ENCODE assay signal across 7 cellular contexts in genomic region chr22:38984782-38985757, GRCh38. TPM values are rescaled to one million over a fixed set of nuclear protein-coding genes. Genes with fewer than 3 reads are reported as not detected.
A peak's percentile ranks its signal among the peaks of the same experiment; 100 is the strongest.
DNase-seq lines count a peak whose midpoint lies in the region; ATAC-seq and TF ChIP-seq lines count a peak whose summit lies in the region.
"Not testable (repeated sequence)": the region's sequence is repeated elsewhere in the genome, so short reads cannot be mapped to it uniquely, and the experiment has no call there.

No MANE protein-coding gene starts in this region.

- H3K27me3 Mint-ChIP-seq in activated T-cell treated with anti-CD3 and anti-CD28 coated beads, Interleukin-2, amount 50 U/mL, for 24 hours: not testable (repeated sequence)

- H3K4me1 ChIP-seq in HUES64 (ENCODE audit: insufficient read depth, low read length): peaks cover 10% of the 10 kb centered on the region; the same call in 1 of the 2 replicates
- peaks cover 22% of the 10 kb centered on the region for H3K4me1 ChIP-seq in RWPE2 (ENCODE audit: insufficient read depth, poor library complexity, severe bottlenecking)
- not testable (repeated sequence) for H3K4me1 ChIP-seq in esophagus (ENCODE audit: control insufficient read depth in 2 of 2, insufficient read depth in 2 of 2, low read length in 1 of 2)

- not testable (repeated sequence) for H3K9ac ChIP-seq in HUES64 (ENCODE audit: low read depth, low read length)

- H3K4me3 Mint-ChIP-seq in activated T-cell treated with anti-CD3 and anti-CD28 coated beads, Interleukin-2, amount 50 U/mL, for 24 hours: peak overlapping the region; percentile 0

- H3K4me1 Mint-ChIP-seq in activated T-cell treated with anti-CD3 and anti-CD28 coated beads, Interleukin-2, amount 50 U/mL, for 24 hours (ENCODE audit: low read depth): peaks cover 81% of the 10 kb centered on the region

- H3K27ac ChIP-seq in HUES64 (ENCODE audit: low read depth, low read length) (0 out of 2 replicates have a peak overlapping the region, but pooled peaks have one; percentile 35), RWPE2 (ENCODE audit: poor library complexity, severe bottlenecking) (peak overlapping the region; percentile 26), esophagus (ENCODE audit: low read depth in 2 of 2, low read length in 1 of 2) (peak overlapping the region; percentile 73 to 80)

- ATAC-seq in GM18868 (IDR thresholded peaks at IDR 0.05; ENCODE audit: unreplicated experiment) (peak; percentile 66), HG02759 (IDR thresholded peaks at IDR 0.05; ENCODE audit: unreplicated experiment) (peak; percentile 73), RWPE2 (ENCODE audit: low read depth) (peak; percentile 74)

- TF ChIP-seq CTCF in RWPE2 (IDR thresholded peaks at IDR 0.05; ENCODE audit: poor library complexity, severe bottlenecking): not testable (repeated sequence)

- peak; percentile 93 for DNase-seq in RWPE2 (ENCODE audit: low spot score)
- peak; percentile 82 for DNase-seq in activated T-cell treated with anti-CD3 and anti-CD28 coated beads, Interleukin-2, amount 50 U/mL, for 24 hours
- peak; percentile 48 to 62 for DNase-seq in stimulated activated CD4-positive, alpha-beta T cell treated with anti-CD3 and anti-CD28 coated beads, Interleukin-15, amount 100 ng/mL, for 1 hour (ENCODE audit: low read depth in 1 of 2, low spot score in 1 of 2)

- not testable (repeated sequence) for H3K9me3 Mint-ChIP-seq in activated T-cell treated with anti-CD3 and anti-CD28 coated beads, Interleukin-2, amount 50 U/mL, for 24 hours

- H3K27me3 ChIP-seq in HUES64 (ENCODE audit: insufficient read depth, low read length); RWPE2 (ENCODE audit: insufficient read depth, poor library complexity, severe bottlenecking); esophagus (ENCODE audit: control insufficient read depth in 1 of 2, insufficient read depth in 2 of 2, low read length in 2 of 2): not testable (repeated sequence)

- H3K36me3 Mint-ChIP-seq in activated T-cell treated with anti-CD3 and anti-CD28 coated beads, Interleukin-2, amount 50 U/mL, for 24 hours (ENCODE audit: low read depth): not testable (repeated sequence)

- H3K36me3 ChIP-seq in HUES64 (ENCODE audit: insufficient read depth, low read length); RWPE2 (ENCODE audit: low read depth); esophagus (ENCODE audit: control insufficient read depth in 2 of 2, insufficient read depth in 2 of 2, low read length in 1 of 2): not testable (repeated sequence)

- H3K9me3 ChIP-seq in HUES64 (ENCODE audit: insufficient read depth, low read depth, low read length); RWPE2 (ENCODE audit: severe bottlenecking); esophagus (ENCODE audit: control insufficient read depth in 2 of 2, insufficient read depth in 1 of 2, low read depth in 1 of 2, low read length in 1 of 2): not testable (repeated sequence)

- not testable (repeated sequence) for H3K4me3 ChIP-seq in HUES64 (ENCODE audit: low read length); RWPE2 (ENCODE audit: severe bottlenecking); esophagus (ENCODE audit: low read depth in 1 of 2, low read length in 2 of 2)

- H3K27ac Mint-ChIP-seq in activated T-cell treated with anti-CD3 and anti-CD28 coated beads, Interleukin-2, amount 50 U/mL, for 24 hours: peak overlapping the region; percentile 86

- 88% methylated on average over 8 of the region's 9 CpGs for WGBS in HUES64
- WGBS in esophagus, 2 donors: 33 to 37% methylated on average over 8 to 9 of the region's 9 CpGs

RNA-seq across cellular contexts. Expression of gene APOBEC3B, which starts 2.9 kb away (rescaled TPM):
- 21.8 TPM for polyA plus RNA-seq in HUES64 (2013, experiment 1 of 2)
- 22.9 TPM for polyA plus RNA-seq in HUES64 (2013, experiment 2 of 2)
- 1 to 10 TPM; 3.4 to 4.6 TPM for polyA plus RNA-seq in esophagus

RNA-seq across cellular contexts. Expression of gene APOBEC3A, which starts 27.7 kb away (rescaled TPM):
- not detected for polyA plus RNA-seq in HUES64 (2013, experiment 1 of 2)
- polyA plus RNA-seq in HUES64 (2013, experiment 2 of 2): not detected
- polyA plus RNA-seq in esophagus: 1 to 10 TPM; 2.5 to 5.6 TPM

RNA-seq across cellular contexts. Expression of gene APOBEC3C, which starts 29.0 kb away (rescaled TPM):
- polyA plus RNA-seq in HUES64 (2013, experiment 1 of 2): 15.7 TPM
- polyA plus RNA-seq in HUES64 (2013, experiment 2 of 2): 20.2 TPM
- polyA plus RNA-seq in esophagus: 10 to 100 TPM; 16.2 to 20.1 TPM

RNA-seq across cellular contexts. Expression of gene APOBEC3D, which starts 35.9 kb away (rescaled TPM):
- polyA plus RNA-seq in HUES64 (2013, experiment 1 of 2): 2.1 TPM
- 5.2 TPM for polyA plus RNA-seq in HUES64 (2013, experiment 2 of 2)
- polyA plus RNA-seq in esophagus: under 1 TPM; 0.53 to 0.73 TPM

RNA-seq across cellular contexts. Expression of gene APOBEC3F, which starts 55.6 kb away (rescaled TPM):
- 2.4 TPM for polyA plus RNA-seq in HUES64 (2013, experiment 1 of 2)
- 4.2 TPM for polyA plus RNA-seq in HUES64 (2013, experiment 2 of 2)
- polyA plus RNA-seq in esophagus: 1 to 10 TPM; 1.8 to 5.2 TPM

Comparison
In these comparisons a context has a peak if more than half of its experiments do, and no peak if none do; other contexts are left out.
1. H3K27ac ChIP-seq: peak in every context shown above with its lines; median percentile 76 in esophagus; 35 in HUES64; 26 in RWPE2.